39 cellular contexts compared by ENCODE assay signal in genomic region chr11:5933116-5933515, GRCh38. TPM values are rescaled to one million over a fixed set of nuclear protein-coding genes. Genes with fewer than 3 reads are reported as not detected.
"Had no signal": no experiment of that assay in that cellular context is flagged by ENCODE, and none has a peak within 500 bp of the region (broad histone marks: within the 10 kb centered on the region; RNA-seq: fewer than 3 reads in every experiment).

No MANE protein-coding gene starts in this region.

- H3K9ac ChIP-seq: KMS-11 had no signal

- H3K27ac ChIP-seq: KMS-11 had no signal

- H3K4me3 ChIP-seq: MG63 had no signal

- DNase-seq: Kasumi-1, MG63, MM.1S, MV-4-11, NCI-H1048, NCI-H1092, NCI-H1092 treated with DMSO at 0.1 percent for 48 hours, NCI-H1105, NCI-H1105 treated with DMSO at 0.1 percent for 48 hours, NCI-H1417, NCI-H1417 treated with DMSO at 0.1 percent for 48 hours, NCI-H1436, NCI-H1436 treated with DMSO at 0.1 percent for 48 hours, NCI-H146, NCI-H1694, NCI-H1694 treated with DMSO at 0.1 percent for 48 hours, NCI-H187, NCI-H187 treated with DMSO at 0.1 percent for 48 hours, NCI-H1930, NCI-H2029, NCI-H2029 treated with DMSO at 0.1 percent for 48 hours, NCI-H2081, NCI-H2081 treated with DMSO at 0.1 percent for 48 hours, NCI-H2107, NCI-H2171, NCI-H2171 treated with DMSO at 0.1 percent for 48 hours, NCI-H2227 treated with DMSO at 0.1 percent for 48 hours, NCI-H226, NCI-H345, NCI-H446, NCI-H446 treated with DMSO at 0.1 percent for 48 hours, NCI-H510A, NCI-H510A treated with DMSO at 0.1 percent for 48 hours, NCI-H524 had no signal

- H3K9me3 ChIP-seq: MG63 had no signal

- H3K36me3 ChIP-seq: MG63 had no signal

- H3K27me3 ChIP-seq: MG63 had no signal

- H3K4me2 ChIP-seq: KMS-11 had no signal

RNA-seq across cellular contexts. Expression of gene OR56A3, which starts 8.9 kb away (rescaled TPM):
- total RNA-seq: LHCN-M2, M059J, MCF 10A, NCI-H460 had no signal

RNA-seq across cellular contexts. Expression of gene OR56A5, which starts 35.2 kb away (rescaled TPM):
- total RNA-seq: LHCN-M2, M059J, MCF 10A, NCI-H460 had no signal

RNA-seq across cellular contexts. Expression of gene OR52E5, which starts 40.1 kb away (rescaled TPM):
- total RNA-seq: LHCN-M2, M059J, MCF 10A, NCI-H460 had no signal

RNA-seq across cellular contexts. Expression of gene OR52E4, which starts 52.7 kb away (rescaled TPM):
- total RNA-seq: LHCN-M2, M059J, MCF 10A, NCI-H460 had no signal

RNA-seq across cellular contexts. Expression of gene OR52L1, which starts 53.7 kb away (rescaled TPM):
- total RNA-seq: LHCN-M2, MCF 10A, NCI-H460 had no signal
